In genomic region chr19:10105241-10106099, GRCh38 we compare ENCODE assay signal across 8 cellular contexts. TPM values are rescaled to one million over a fixed set of nuclear protein-coding genes. Genes with fewer than 3 reads are reported as not detected.
DNase-seq lines count a peak whose midpoint lies in the region; ATAC-seq and TF ChIP-seq lines count a peak whose summit lies in the region.

No MANE protein-coding gene starts in this region.

- ATAC-seq in HG03066 (IDR thresholded peaks at IDR 0.05; ENCODE audit: low read depth, unreplicated experiment): peak; percentile 26
- ATAC-seq in GM21447 (IDR thresholded peaks at IDR 0.05; ENCODE audit: unreplicated experiment): no peak

- peak overlapping the region; percentile 46 for H3K4me3 ChIP-seq in GM12864 (ENCODE audit: low read depth, low read length)
- H3K4me3 ChIP-seq in WI38 (ENCODE audit: low read depth, low read length): peak overlapping the region; percentile 35; the same call in 1 of the 2 replicates

- H3K9me3 Mint-ChIP-seq in endothelial cell (ENCODE audit: unreplicated experiment): no peaks in the 10 kb centered on the region

- H3K27me3 Mint-ChIP-seq in endothelial cell (ENCODE audit: unreplicated experiment): peaks cover 9% of the 10 kb centered on the region

- H3K27ac Mint-ChIP-seq in endothelial cell (ENCODE audit: unreplicated experiment): peak overlapping the region; percentile 78

- TF ChIP-seq CTCF in GM12864 (IDR thresholded peaks at IDR 0.05; ENCODE audit: low read depth, low read length, missing control alignments) (no peak), WI38 (IDR thresholded peaks at IDR 0.05; ENCODE audit: low read depth, low read length) (no peak), endothelial cell (IDR thresholded peaks at IDR 0.05; ENCODE audit: unreplicated experiment) (no peak)

- DNase-seq in GM12864 (ENCODE audit: low read depth) (peak; percentile 66), endothelial cell (ENCODE audit: low spot score) (no peak), cerebellar nuclear complex (lab: John Stamatoyannopoulos, UW) (no peak), SHP77 treated with DMSO at 0.1 percent for 48 hours (lab: John Stamatoyannopoulos, UW) (no peak)
- peak; percentile 80 to 85 for DNase-seq in stimulated activated CD4-positive, alpha-beta T cell treated with anti-CD3 and anti-CD28 coated beads, Interleukin-15, amount 100 ng/mL, for 48 hours (ENCODE audit: low read depth in 2 of 2)

- H3K4me1 Mint-ChIP-seq in endothelial cell (ENCODE audit: unreplicated experiment): peaks cover 14% of the 10 kb centered on the region

- peak overlapping the region; percentile 80 for H3K4me3 Mint-ChIP-seq in endothelial cell (ENCODE audit: unreplicated experiment)

- H3K36me3 Mint-ChIP-seq in endothelial cell (ENCODE audit: low read depth, unreplicated experiment): peaks cover 15% of the 10 kb centered on the region

RNA-seq across cellular contexts. Expression of gene PPAN, which starts 0.7 kb away (rescaled TPM):
- 39.6 TPM for total RNA-seq in endothelial cell (ENCODE audit: unreplicated experiment)

RNA-seq across cellular contexts. Expression of gene ANGPTL6, which starts 3.0 kb away (rescaled TPM):
- 0.36 TPM for total RNA-seq in endothelial cell (ENCODE audit: unreplicated experiment)

RNA-seq across cellular contexts. Expression of gene P2RY11, which starts 6.0 kb away (rescaled TPM):
- 16.3 TPM for total RNA-seq in endothelial cell (ENCODE audit: unreplicated experiment)

RNA-seq across cellular contexts. Expression of gene EIF3G, which starts 14.2 kb away (rescaled TPM):
- 286 TPM for total RNA-seq in endothelial cell (ENCODE audit: unreplicated experiment)

RNA-seq across cellular contexts. Expression of gene SHFL, which starts 19.4 kb away (rescaled TPM):
- total RNA-seq in endothelial cell (ENCODE audit: unreplicated experiment): 9.2 TPM

Comparison
In these comparisons a context has a peak if more than half of its experiments do, and no peak if none do; other contexts are left out.
1. DNase-seq: peak in GM12864 (single experiment) and stimulated activated CD4-positive, alpha-beta T cell treated with anti-CD3 and anti-CD28 coated beads, Interleukin-15, amount 100 ng/mL, for 48 hours (2 of 2); none in endothelial cell (single experiment), cerebellar nuclear complex (0 of 2) and SHP77 treated with DMSO at 0.1 percent for 48 hours (single experiment).